Comparison of ENCODE assay signal across 8 cellular contexts in genomic region chr10:114525368-114525949, GRCh38.
A peak's percentile ranks its signal among the peaks of the same experiment; 100 is the strongest.
DNase-seq lines count a peak whose midpoint lies in the region; ATAC-seq lines count a peak whose summit lies in the region.

No MANE protein-coding gene starts in this region.

- H3K36me3 Mint-ChIP-seq in CD4-positive, CD25-positive, alpha-beta regulatory T cell: peaks cover under 1% of the 10 kb centered on the region

- no peak for ATAC-seq in CD4-positive, CD25-positive, alpha-beta regulatory T cell (ENCODE audit: low read depth in 2 of 2)
- ATAC-seq in GM21528 (IDR thresholded peaks at IDR 0.05; ENCODE audit: low FRiP score, unreplicated experiment) (no peak), GM18907 (IDR thresholded peaks at IDR 0.05; ENCODE audit: unreplicated experiment) (no peak)

- H3K27ac ChIP-seq in CD4-positive, CD25-positive, alpha-beta regulatory T cell (ENCODE audit: insufficient read depth, low read length, poor library complexity, severe bottlenecking): peak overlapping the region; percentile 85
- H3K27ac ChIP-seq in muscle layer of colon (ENCODE audit: low read depth, low read length): no peak overlapping the region

- no peaks in the 10 kb centered on the region for H3K27me3 ChIP-seq in CD4-positive, CD25-positive, alpha-beta regulatory T cell (ENCODE audit: control insufficient read depth, insufficient read depth, low read length)
- no peaks in the 10 kb centered on the region for H3K27me3 ChIP-seq in muscle layer of colon (ENCODE audit: control insufficient read depth in 1 of 2, insufficient read depth in 2 of 2, low read length in 2 of 2)

- DNase-seq in CD4-positive, CD25-positive, alpha-beta regulatory T cell: peak in 1 of 3 donors; percentile 50
- peak; percentile 50 for DNase-seq in Jurkat, Clone E6-1 (ENCODE audit: low read depth, low spot score)
- DNase-seq in central memory CD4-positive, alpha-beta T cell: peak; percentile 54
- no peak for DNase-seq in DMS114 treated with DMSO at 0.1 percent for 48 hours (lab: John Stamatoyannopoulos, UW; ENCODE audit: unreplicated experiment)
- DNase-seq in NCI-H2107 treated with DMSO at 0.1 percent for 48 hours (lab: John Stamatoyannopoulos, UW; ENCODE audit: unreplicated experiment): no peak

- H3K27me3 Mint-ChIP-seq in CD4-positive, CD25-positive, alpha-beta regulatory T cell: no peaks in the 10 kb centered on the region

- peak overlapping the region; percentile 25 for H3K9ac ChIP-seq in muscle layer of colon (ENCODE audit: low read length)

- H3K9me3 Mint-ChIP-seq in CD4-positive, CD25-positive, alpha-beta regulatory T cell: peaks cover 0 to 1% (median 0%) of the 10 kb centered on the region in 7 donors

- peak overlapping the region; percentile 92 for H3K4me3 ChIP-seq in CD4-positive, CD25-positive, alpha-beta regulatory T cell (ENCODE audit: low read depth, low read length)
- peak overlapping the region; percentile 53 for H3K4me3 ChIP-seq in Jurkat, Clone E6-1 (ENCODE audit: low read length)
- peak overlapping the region; percentile 11 to 58 for H3K4me3 ChIP-seq in muscle layer of colon (ENCODE audit: low read depth in 1 of 2, low read length in 2 of 2)

- H3K27ac Mint-ChIP-seq in CD4-positive, CD25-positive, alpha-beta regulatory T cell: peak overlapping the region; percentile 96 to 100 (median 97)

- H3K4me1 Mint-ChIP-seq in CD4-positive, CD25-positive, alpha-beta regulatory T cell: peaks cover 26 to 78% (median 52%) of the 10 kb centered on the region in 4 donors

- H3K36me3 ChIP-seq in CD4-positive, CD25-positive, alpha-beta regulatory T cell (ENCODE audit: control insufficient read depth, insufficient read depth, low read length): peaks cover 6% of the 10 kb centered on the region
- H3K36me3 ChIP-seq in muscle layer of colon (ENCODE audit: insufficient read depth, low read length): no peaks in the 10 kb centered on the region

- H3K4me1 ChIP-seq in CD4-positive, CD25-positive, alpha-beta regulatory T cell (ENCODE audit: control insufficient read depth, insufficient read depth, low read length, poor library complexity, severe bottlenecking): peaks cover 32% of the 10 kb centered on the region
- H3K4me1 ChIP-seq in muscle layer of colon (ENCODE audit: insufficient read depth, low read length): peaks cover 12% of the 10 kb centered on the region

- H3K4me3 Mint-ChIP-seq in CD4-positive, CD25-positive, alpha-beta regulatory T cell: peak overlapping the region; percentile 91 to 98 (median 94)

- no peaks in the 10 kb centered on the region for H3K9me3 ChIP-seq in CD4-positive, CD25-positive, alpha-beta regulatory T cell (ENCODE audit: control insufficient read depth in 2 of 2, low read length in 2 of 2)
- no peaks in the 10 kb centered on the region for H3K9me3 ChIP-seq in muscle layer of colon (ENCODE audit: low read length)

Comparison
In these comparisons a context has a peak if more than half of its experiments do, and no peak if none do; other contexts are left out.
1. DNase-seq: peak in Jurkat, Clone E6-1 (single experiment) and central memory CD4-positive, alpha-beta T cell (single experiment); none in DMS114 treated with DMSO at 0.1 percent for 48 hours (single experiment) and NCI-H2107 treated with DMSO at 0.1 percent for 48 hours (single experiment).
2. H3K4me3 ChIP-seq: peak in every context shown above with its lines; median percentile 92 in CD4-positive, CD25-positive, alpha-beta regulatory T cell; 53 in Jurkat, Clone E6-1; 34 in muscle layer of colon.